ENCODE assay signal across 1 cellular context in genomic region chr17:29616300-29617048, GRCh38.
TF ChIP-seq lines count a peak whose summit lies in the region.

No MANE protein-coding gene starts in this region.

TF ChIP-seq in liver, 16 proteins besides CTCF, POLR2A, EP300 and RAD21 (continued from another document):
- TF ChIP-seq, protein P1, sequence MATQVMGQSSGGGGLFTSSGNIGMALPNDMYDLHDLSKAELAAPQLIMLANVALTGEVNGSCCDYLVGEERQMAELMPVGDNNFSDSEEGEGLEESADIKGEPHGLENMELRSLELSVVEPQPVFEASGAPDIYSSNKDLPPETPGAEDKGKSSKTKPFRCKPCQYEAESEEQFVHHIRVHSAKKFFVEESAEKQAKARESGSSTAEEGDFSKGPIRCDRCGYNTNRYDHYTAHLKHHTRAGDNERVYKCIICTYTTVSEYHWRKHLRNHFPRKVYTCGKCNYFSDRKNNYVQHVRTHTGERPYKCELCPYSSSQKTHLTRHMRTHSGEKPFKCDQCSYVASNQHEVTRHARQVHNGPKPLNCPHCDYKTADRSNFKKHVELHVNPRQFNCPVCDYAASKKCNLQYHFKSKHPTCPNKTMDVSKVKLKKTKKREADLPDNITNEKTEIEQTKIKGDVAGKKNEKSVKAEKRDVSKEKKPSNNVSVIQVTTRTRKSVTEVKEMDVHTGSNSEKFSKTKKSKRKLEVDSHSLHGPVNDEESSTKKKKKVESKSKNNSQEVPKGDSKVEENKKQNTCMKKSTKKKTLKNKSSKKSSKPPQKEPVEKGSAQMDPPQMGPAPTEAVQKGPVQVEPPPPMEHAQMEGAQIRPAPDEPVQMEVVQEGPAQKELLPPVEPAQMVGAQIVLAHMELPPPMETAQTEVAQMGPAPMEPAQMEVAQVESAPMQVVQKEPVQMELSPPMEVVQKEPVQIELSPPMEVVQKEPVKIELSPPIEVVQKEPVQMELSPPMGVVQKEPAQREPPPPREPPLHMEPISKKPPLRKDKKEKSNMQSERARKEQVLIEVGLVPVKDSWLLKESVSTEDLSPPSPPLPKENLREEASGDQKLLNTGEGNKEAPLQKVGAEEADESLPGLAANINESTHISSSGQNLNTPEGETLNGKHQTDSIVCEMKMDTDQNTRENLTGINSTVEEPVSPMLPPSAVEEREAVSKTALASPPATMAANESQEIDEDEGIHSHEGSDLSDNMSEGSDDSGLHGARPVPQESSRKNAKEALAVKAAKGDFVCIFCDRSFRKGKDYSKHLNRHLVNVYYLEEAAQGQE (IDR thresholded peaks at IDR 0.05) = no peak
- TF ChIP-seq, protein P2, sequence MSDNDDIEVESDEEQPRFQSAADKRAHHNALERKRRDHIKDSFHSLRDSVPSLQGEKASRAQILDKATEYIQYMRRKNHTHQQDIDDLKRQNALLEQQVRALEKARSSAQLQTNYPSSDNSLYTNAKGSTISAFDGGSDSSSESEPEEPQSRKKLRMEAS (IDR thresholded peaks at IDR 0.05) = no peak
- no peak for TF ChIP-seq YY1 (IDR thresholded peaks at IDR 0.05)
- no peak for TF ChIP-seq HNF4A (conservative IDR thresholded peaks at IDR 0.05)
- no peak for TF ChIP-seq NR2F2 (IDR thresholded peaks at IDR 0.05)
- TF ChIP-seq HNF4G (IDR thresholded peaks at IDR 0.05) = no peak
- no peak for TF ChIP-seq FOXA2 (IDR thresholded peaks at IDR 0.05)
- no peak for TF ChIP-seq TAF1 (conservative IDR thresholded peaks at IDR 0.05)
